In the genomic region with DNA sequence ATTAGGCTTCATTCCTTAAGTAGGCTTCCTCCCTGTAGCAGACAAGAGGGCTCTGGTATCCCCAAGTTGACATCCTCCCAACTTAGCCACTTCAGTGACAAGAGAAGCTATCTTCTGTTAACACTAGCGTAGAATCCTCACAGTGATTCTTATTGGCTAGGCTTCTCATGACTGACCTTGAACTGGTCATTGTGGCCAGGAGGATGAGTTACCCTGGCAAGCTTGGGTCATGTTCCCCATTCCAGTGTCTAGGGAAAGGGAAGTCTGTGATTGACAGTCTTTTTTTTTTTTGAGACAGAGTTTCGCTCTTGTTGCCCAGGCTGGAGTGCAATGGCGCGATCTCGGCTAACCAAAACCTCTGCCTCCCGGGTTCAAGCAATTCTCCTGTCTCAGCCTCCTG, we compare ENCODE assay signal across 20 cellular contexts.
"Had no signal": no experiment of that assay in that cellular context is flagged by ENCODE, and none has a peak within 500 bp of the region (broad histone marks: within the 10 kb centered on the region; RNA-seq: fewer than 3 reads in every experiment).

No MANE protein-coding gene starts in this region.

- DNase-seq: dermis blood vessel endothelial cell; erythroblast; heart right ventricle; hypothalamus; islet precursor cell; left cardiac atrium; left ventricle myocardium superior; naive thymus-derived CD4-positive, alpha-beta T cell; nephron progenitor cell; retina; right lobe of liver; spleen; stimulated activated CD4-positive, alpha-beta T cell treated with anti-CD3 and anti-CD28 coated beads, Interleukin-15, amount 100 ng/mL, for 24 hours; stimulated activated CD4-positive, alpha-beta T cell treated with anti-CD3 and anti-CD28 coated beads, Interleukin-1b, Interleukin-23, amount 100 ng/mL, for 48 hours; stimulated activated CD4-positive, alpha-beta T cell treated with anti-CD3 and anti-CD28 coated beads, Interleukin-4, amount 100 ng/mL, for 24 hours had no signal

- H3K27me3 ChIP-seq: foreskin keratinocyte, heart right ventricle, right lobe of liver, spleen, tibial nerve had no signal

- H3K9ac ChIP-seq: parathyroid adenoma had no signal

- H3K9me3 ChIP-seq: heart right ventricle, prostate gland, right lobe of liver, spleen, tibial nerve had no signal

- H2AFZ ChIP-seq: parathyroid adenoma had no signal

- H3K4me1 ChIP-seq: parathyroid adenoma, prostate gland had no signal

- H3K4me3 ChIP-seq: heart right ventricle, prostate gland, right lobe of liver, spleen, tibial nerve had no signal

- H3K36me3 ChIP-seq: prostate gland had no signal

- H3K27ac ChIP-seq: heart right ventricle, parathyroid adenoma, prostate gland, right lobe of liver, spleen, tibial nerve had no signal

- ATAC-seq: foreskin keratinocyte; naive thymus-derived CD4-positive, alpha-beta T cell; stimulated activated memory B cell treated with anti-CD40 and anti-IgM and Interleukin-4, amounts not matched to agents 10 μg/mL and 1 μg/mL and 100 μg/mL, for 72 hours had no signal
